In the genomic region with DNA sequence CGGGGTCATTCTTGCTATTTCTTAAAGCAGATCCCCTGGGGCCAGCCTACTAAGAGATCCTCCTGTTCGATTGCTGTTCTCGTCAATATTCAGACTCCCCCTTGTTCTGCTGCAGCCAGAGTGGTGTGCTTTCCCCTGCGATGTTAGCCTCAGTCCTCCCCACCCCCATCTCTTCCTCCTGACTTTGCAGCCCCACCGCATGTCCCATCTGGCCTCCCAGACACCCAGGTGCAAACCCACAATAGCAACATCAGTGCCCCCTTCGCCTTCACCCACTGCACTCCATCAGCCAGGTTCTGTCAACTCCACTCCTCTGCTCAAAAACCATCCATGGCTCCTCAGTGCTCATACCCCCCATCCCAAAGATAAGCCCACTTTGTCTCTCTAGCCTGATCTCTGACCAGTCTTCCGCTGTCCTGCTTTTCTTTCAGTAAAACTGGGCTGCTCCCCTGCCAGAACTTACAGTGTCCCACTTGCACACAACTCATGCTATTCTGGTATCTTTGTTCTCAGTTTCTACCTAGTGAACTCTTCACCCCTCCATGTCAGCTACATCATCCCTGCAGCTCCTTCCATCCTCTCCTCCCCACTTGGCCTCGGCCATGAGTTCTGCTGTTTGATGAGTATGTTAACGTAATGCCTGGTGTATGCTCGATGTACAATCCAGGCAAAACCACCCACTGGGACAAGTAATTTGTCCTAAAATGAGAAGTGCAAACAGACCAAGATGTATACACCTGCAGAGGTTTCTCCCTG, we compare ENCODE assay signal across 2 cellular contexts.
A peak's percentile ranks its signal among the peaks of the same experiment; 100 is the strongest.
TF ChIP-seq lines count a peak whose summit lies in the region.

No MANE protein-coding gene starts in this region.

TF ChIP-seq in H1, 55 proteins besides CTCF, POLR2A, EP300 and RAD21 (continued from another document):
- 0 out of 2 replicates have a peak, but pooled peaks have one; percentile 13 for TF ChIP-seq KDM1A (IDR thresholded peaks at IDR 0.05; ENCODE audit: borderline replicate concordance, low read length)

TF ChIP-seq in GM12891, 5 proteins besides CTCF, POLR2A, EP300 and RAD21 (continued from another document):
- TF ChIP-seq POU2F2 (IDR thresholded peaks at IDR 0.05; ENCODE audit: low read depth, low read length) (no peak), TAF1 (IDR thresholded peaks at IDR 0.05; ENCODE audit: low read depth, low read length) (no peak), SPI1 (IDR thresholded peaks at IDR 0.05; ENCODE audit: low read depth, low read length) (no peak)
